Comparison of ENCODE assay signal across 8 cellular contexts in genomic region chr3:102229062-102229655, GRCh38.
DNase-seq lines count a peak whose midpoint lies in the region; ATAC-seq and TF ChIP-seq lines count a peak whose summit lies in the region.

No MANE protein-coding gene starts in this region.

- peak; percentile 81 for TF ChIP-seq CTCF in GM12874 (IDR thresholded peaks at IDR 0.05; ENCODE audit: insufficient read depth, low read depth, low read length)

- peak; percentile 65 for DNase-seq in NCI-H2029 treated with DMSO at 0.1 percent for 48 hours (lab: John Stamatoyannopoulos, UW)
- peak; percentile 63 for DNase-seq in T1000 (lab: John Stamatoyannopoulos, UW)
- peak; percentile 87 for DNase-seq in astrocyte of the hippocampus (ENCODE audit: low read depth, low spot score)
- peak; percentile 78 for DNase-seq in iPS DF 4.7 (ENCODE audit: extremely low read depth, low spot score)
- peak; percentile 62 to 64 for DNase-seq in stimulated activated CD4-positive, alpha-beta T cell treated with anti-CD3 and anti-CD28 coated beads, Interleukin-12 subunit alpha, Interleukin-12 subunit beta, amount 100 ng/mL, for 24 hours (ENCODE audit: low read depth in 2 of 2)

- ATAC-seq in HG02852 (IDR thresholded peaks at IDR 0.05; ENCODE audit: unreplicated experiment) = peak; percentile 58
- no peak for ATAC-seq in HG03469 (IDR thresholded peaks at IDR 0.05; ENCODE audit: unreplicated experiment)
